In genomic region chr18:35950628-35950982, GRCh38 we compare ENCODE assay signal across 9 cellular contexts.
DNase-seq lines count a peak whose midpoint lies in the region; ATAC-seq and TF ChIP-seq lines count a peak whose summit lies in the region.
"Had no signal": no experiment of that assay in that cellular context is flagged by ENCODE, and none has a peak within 500 bp of the region (broad histone marks: within the 10 kb centered on the region; RNA-seq: fewer than 3 reads in every experiment).

No MANE protein-coding gene starts in this region.

- intact Hi-C loops in IMR-90 (cut with micrococcal nuclease) (loop anchor here (1.0 kb wide), 3 partner anchors 194 to 564 kb away; no protein-coding TSS in a partner anchor), dorsolateral prefrontal cortex (cut with DNase I) (loop anchor here (2.0 to 5.0 kb wide), 3 partner anchors 193 to 288 kb away; no protein-coding TSS in a partner anchor), body of pancreas (cut with DNase I) (no loop called here)

- CTCF ChIA-PET in IMR-90 (lab: Yijun Ruan, JAX), result interaction anchor here (0.5 to 1.3 kb wide), 5 partner anchors 9 to 564 kb away, joined by 3 to 7 read pairs (median 5); partner anchors contain the start of gene MOCOS

- H3K4me2 ChIP-seq in IMR-90 (ENCODE audit: low read depth, low read length) (no peak overlapping the region; the same call in 1 of the 2 replicates), neural progenitor cell (no peak overlapping the region)

- H2BK20ac ChIP-seq in IMR-90 (ENCODE audit: low read depth, low read length), result no peak overlapping the region

- dilution Hi-C loops in IMR-90 (cut with HindIII; ENCODE audit: low sequenced_read_pairs, unreplicated experiment), result no loop called here

- H3K14ac ChIP-seq in IMR-90 (replicated peaks; ENCODE audit: low read depth, low read length), result no peak overlapping the region

- no peak overlapping the region for H3K27ac ChIP-seq in IMR-90 (ENCODE audit: insufficient read depth, low read length)
- H3K27ac ChIP-seq in dorsolateral prefrontal cortex, result no peak overlapping the region
- no peak overlapping the region for H3K27ac ChIP-seq in neural progenitor cell
- H3K27ac ChIP-seq in body of pancreas, result no peak overlapping the region

- H3K9ac ChIP-seq in IMR-90 (ENCODE audit: low read depth, low read length) (no peak overlapping the region), neural progenitor cell (no peak overlapping the region)

- no peaks in the 10 kb centered on the region for H3K79me2 ChIP-seq in neural progenitor cell (ENCODE audit: low read depth)

- H3K27me3 ChIP-seq in BE2C, result peaks cover 3% of the 10 kb centered on the region; the same call in 1 of the 2 replicates
- H3K27me3 ChIP-seq in IMR-90 (ENCODE audit: control insufficient read depth, insufficient read depth, low read length), result peaks cover 11% of the 10 kb centered on the region
- H3K27me3 ChIP-seq in dorsolateral prefrontal cortex, result peaks cover 0 to 5% (median 0%) of the 10 kb centered on the region in 45 donors
- H3K27me3 ChIP-seq in neural progenitor cell, result peaks cover 17% of the 10 kb centered on the region
- H3K27me3 ChIP-seq in body of pancreas, result no peaks in the 10 kb centered on the region

- H4K20me1 ChIP-seq in IMR-90 (ENCODE audit: insufficient read depth, low read length), result no peaks in the 10 kb centered on the region
- H4K20me1 ChIP-seq in neural progenitor cell (ENCODE audit: low read depth), result no peaks in the 10 kb centered on the region

- H4K91ac ChIP-seq in IMR-90 (ENCODE audit: insufficient read depth, low read depth, low read length), result no peak overlapping the region

- no peaks in the 10 kb centered on the region for H3K9me1 ChIP-seq in IMR-90 (ENCODE audit: insufficient read depth, low read length)

- no peak overlapping the region for H3K4ac ChIP-seq in IMR-90 (ENCODE audit: low read depth, low read length)

- H3K4me3 ChIP-seq in BE2C (ENCODE audit: low read depth, low read length), result peak overlapping the region; percentile 56
- peak overlapping the region; percentile 58; the same call in 1 of the 2 replicates for H3K4me3 ChIP-seq in IMR-90 (ENCODE audit: insufficient read depth, low read depth, low read length)
- peak overlapping the region in 55 of 59 donors; percentile 41 to 88 (median 68) for H3K4me3 ChIP-seq in dorsolateral prefrontal cortex
- H3K4me3 ChIP-seq in neural progenitor cell, result peak overlapping the region; percentile 71
- peak overlapping the region in 1 of 2 donors; percentile 51 for H3K4me3 ChIP-seq in body of pancreas

- H3K36me3 Mint-ChIP-seq in neural progenitor cell, result no peaks in the 10 kb centered on the region

- no peaks in the 10 kb centered on the region for H3F3A ChIP-seq in neural progenitor cell (ENCODE audit: low read depth)

- BruUV-seq in IMR-90 (replicated peaks; lab: Mats Ljungman, UMichigan), result no TSS peak

- no peak for TF ChIP-seq RAD21 in IMR-90 (IDR thresholded peaks at IDR 0.05; ENCODE audit: low read length)

- no peak overlapping the region for H3K56ac ChIP-seq in IMR-90 (ENCODE audit: extremely low read depth, insufficient read depth, low read length)

- TF ChIP-seq POLR2A in IMR-90 (IDR thresholded peaks at IDR 0.05; ENCODE audit: low read depth, low read length), result no peak
- TF ChIP-seq POLR2A in body of pancreas (IDR thresholded peaks at IDR 0.05), result no peak

- no peak for DNase-seq in BE2C
- DNase-seq in IMR-90, result no peak
- DNase-seq in dorsolateral prefrontal cortex, result no peak
- DNase-seq in neural progenitor cell (ENCODE audit: low spot score), result no peak
- no peak for DNase-seq in body of pancreas
- DNase-seq: NCI-H2029 treated with DMSO at 0.1 percent for 48 hours had no signal

- no peak overlapping the region for H3K18ac ChIP-seq in IMR-90 (ENCODE audit: low read depth, low read length)

- no peak for ATAC-seq in IMR-90 (ENCODE audit: low read depth)
- no peak for ATAC-seq in HG03460 (IDR thresholded peaks at IDR 0.05; ENCODE audit: unreplicated experiment)
- ATAC-seq in GM18873 (IDR thresholded peaks at IDR 0.05; ENCODE audit: low FRiP score, unreplicated experiment), result no peak
- no peak for ATAC-seq in GM21619 (IDR thresholded peaks at IDR 0.05; ENCODE audit: unreplicated experiment)
- ATAC-seq in body of pancreas, result no peak

- no peak overlapping the region for H3K27ac Mint-ChIP-seq in neural progenitor cell

- no peak overlapping the region for H4K8ac ChIP-seq in IMR-90 (ENCODE audit: low read depth in 2 of 2, low read length in 2 of 2)

- no peak overlapping the region for H4K5ac ChIP-seq in IMR-90 (ENCODE audit: low read depth, low read length)

- H3K4me3 Mint-ChIP-seq in neural progenitor cell, result peak overlapping the region; percentile 87

- H2AK9ac ChIP-seq in IMR-90 (replicated peaks; ENCODE audit: low read depth, low read length, poor library complexity), result no peak overlapping the region

- no peak overlapping the region for H2BK120ac ChIP-seq in IMR-90 (ENCODE audit: low read depth, low read length)

- H3K79me1 ChIP-seq in IMR-90 (ENCODE audit: low read depth in 1 of 2, low read length in 2 of 2), result no peaks in the 10 kb centered on the region

- H3K4me1 ChIP-seq in BE2C (no peaks in the 10 kb centered on the region), IMR-90 (ENCODE audit: control insufficient read depth, insufficient read depth, low read length) (peaks cover 1% of the 10 kb centered on the region; the same call in 1 of the 2 replicates), neural progenitor cell (no peaks in the 10 kb centered on the region), body of pancreas (peaks cover 9% of the 10 kb centered on the region)

- H2AK5ac ChIP-seq in IMR-90 (ENCODE audit: low read depth, low read length), result no peak overlapping the region

- H3K27me3 Mint-ChIP-seq in neural progenitor cell (ENCODE audit: insufficient read depth, low read depth), result peaks cover 11% of the 10 kb centered on the region

- no peak overlapping the region for H2BK5ac ChIP-seq in IMR-90 (ENCODE audit: low read depth, low read length, poor library complexity, severe bottlenecking)

- no peak overlapping the region for H2AFZ ChIP-seq in IMR-90 (replicated peaks; ENCODE audit: low read length, poor library complexity)
- H2AFZ ChIP-seq in neural progenitor cell (replicated peaks), result no peak overlapping the region

- in situ Hi-C loops in IMR-90 (cut with MboI; ENCODE audit: low sequenced_read_pairs), result loop anchor here (25.0 kb wide), 2 partner anchors 563 to 713 kb away; partner anchors contain the start of genes ZNF396 and ZNF397

- no peaks in the 10 kb centered on the region for H3K9me3 Mint-ChIP-seq in neural progenitor cell

- no peaks in the 10 kb centered on the region for H3K4me1 Mint-ChIP-seq in neural progenitor cell

- no peak overlapping the region for H2BK15ac ChIP-seq in IMR-90 (ENCODE audit: low read depth, low read length)

- WGBS in IMR-90 (ENCODE audit: extremely low coverage in 2 of 2, insufficient read length in 1 of 2), 2 experiments, result no CpG with 5 or more reads among the region's 6 CpGs
- 13% methylated on average over 6 of the region's 6 CpGs for WGBS in body of pancreas, 2 donors

- no peak overlapping the region for H3K23ac ChIP-seq in IMR-90 (ENCODE audit: low read depth, low read length)

- H3K9me3 ChIP-seq in BE2C (no peaks in the 10 kb centered on the region), IMR-90 (ENCODE audit: control insufficient read depth, insufficient read depth, low read length) (no peaks in the 10 kb centered on the region), neural progenitor cell (ENCODE audit: low read depth) (no peaks in the 10 kb centered on the region), body of pancreas (no peaks in the 10 kb centered on the region)

- no peaks in the 10 kb centered on the region for H3K36me3 ChIP-seq in BE2C
- no peaks in the 10 kb centered on the region for H3K36me3 ChIP-seq in IMR-90 (ENCODE audit: control insufficient read depth, insufficient read depth, low read length)
- no peaks in the 10 kb centered on the region for H3K36me3 ChIP-seq in neural progenitor cell
- no peaks in the 10 kb centered on the region for H3K36me3 ChIP-seq in body of pancreas (replicated peaks in 1 of 2; ENCODE audit: insufficient read depth in 1 of 2, low read depth in 2 of 2)

- TF ChIP-seq CTCF in BE2C (IDR thresholded peaks at IDR 0.05; ENCODE audit: low read depth, low read length) (no peak), IMR-90 (conservative IDR thresholded peaks at IDR 0.05; ENCODE audit: low read depth, low read length) (no peak), dorsolateral prefrontal cortex (IDR thresholded peaks at IDR 0.05 in 54 of 56, conservative IDR thresholded peaks at IDR 0.05 in 2 of 56; ENCODE audit: low read depth in 1 of 56, partially characterized antibody in 56 of 56) (peak in 17 of 56 donors; percentile 1 to 46 (median 16)), neural progenitor cell (IDR thresholded peaks at IDR 0.05) (no peak), body of pancreas (IDR thresholded peaks at IDR 0.05) (no peak)

- POLR2A ChIA-PET in IMR-90 (lab: Charles Lee; ENCODE audit: unreplicated experiment), result no interaction called here

TF ChIP-seq in IMR-90, 13 proteins besides CTCF, POLR2A, EP300 and RAD21:
- TF ChIP-seq FOS (IDR thresholded peaks at IDR 0.05; ENCODE audit: low read depth, low read length) (no peak), ELK1 (IDR thresholded peaks at IDR 0.05; ENCODE audit: borderline replicate concordance, low read depth, low read length) (no peak), NFE2L2 (IDR thresholded peaks at IDR 0.05; ENCODE audit: low read depth, low read length) (no peak)
